In the genomic region with DNA sequence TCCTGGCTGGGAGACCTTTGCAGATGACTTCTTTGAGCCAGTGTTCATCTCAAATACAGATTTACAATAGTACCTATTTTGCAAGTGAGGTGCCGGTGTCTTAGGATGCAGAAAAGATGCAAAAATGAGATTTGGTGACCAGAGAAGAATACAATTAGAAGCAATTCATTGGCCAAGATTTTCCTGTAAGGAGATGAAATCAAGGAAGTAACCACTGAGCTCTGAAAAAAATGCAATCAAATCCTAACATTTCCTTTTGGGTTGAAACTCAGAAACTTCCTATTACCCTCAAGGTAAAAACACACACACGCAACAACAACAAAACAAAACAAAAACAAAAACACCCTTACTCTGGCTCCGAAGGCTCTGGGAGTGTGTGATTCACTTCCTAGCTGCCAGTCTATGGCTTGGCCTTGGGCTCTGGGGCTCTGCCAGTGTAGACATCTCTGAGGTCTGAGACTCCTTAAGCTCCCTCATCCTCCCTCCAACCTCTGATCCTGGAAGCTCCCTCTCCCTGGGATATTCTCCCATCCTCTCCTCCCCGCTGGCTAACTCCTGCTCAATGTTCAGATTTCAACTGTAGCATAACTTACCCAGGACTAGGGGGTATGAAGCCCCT, we compare ENCODE assay signal across 1 cellular context.
TF ChIP-seq lines count a peak whose summit lies in the region.

No MANE protein-coding gene starts in this region.

TF ChIP-seq in GM12878, 131 proteins besides CTCF, POLR2A, EP300 and RAD21:
- TF ChIP-seq KDM1A (IDR thresholded peaks at IDR 0.05; ENCODE audit: borderline replicate concordance), result no peak
- 0 out of 2 replicates have a peak, but pooled peaks have one; percentile 8 for TF ChIP-seq IKZF1 (conservative IDR thresholded peaks at IDR 0.05)
